ENCODE assay signal across 13 cellular contexts in the genomic region with DNA sequence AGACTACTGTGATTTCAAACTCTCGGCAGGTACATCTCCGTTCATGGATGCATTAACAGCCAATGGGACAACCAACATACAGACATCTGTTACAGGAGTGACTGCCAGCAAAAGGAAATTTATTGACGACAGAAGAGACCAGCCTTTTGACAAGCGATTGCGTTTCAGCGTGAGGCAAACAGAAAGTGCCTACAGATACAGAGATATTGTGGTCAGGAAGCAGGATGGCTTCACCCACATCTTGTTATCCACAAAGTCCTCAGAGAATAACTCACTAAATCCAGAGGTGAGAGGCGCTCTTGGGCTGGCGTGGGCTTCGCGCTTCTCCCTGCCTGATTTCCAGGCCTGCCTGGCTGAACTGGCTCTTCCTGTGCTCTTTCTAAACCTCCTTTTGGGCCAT.
DNase-seq lines count a peak whose midpoint lies in the region; ATAC-seq and TF ChIP-seq lines count a peak whose summit lies in the region.
"Had no signal": no experiment of that assay in that cellular context is flagged by ENCODE, and none has a peak within 500 bp of the region (broad histone marks: within the 10 kb centered on the region; RNA-seq: fewer than 3 reads in every experiment).

No MANE protein-coding gene starts in this region.

- peaks cover 29% of the 10 kb centered on the region; the same call in 1 of the 2 replicates for H4K20me1 ChIP-seq in IMR-90 (ENCODE audit: insufficient read depth, low read length)

- H3K4me3 Mint-ChIP-seq in activated naive CD8-positive, alpha-beta T cell treated with anti-CD3 and anti-CD28 coated beads, Interleukin-2, amount 10 ng/mL, durations not matched to agents 7 days and 5 days = peak overlapping the region; percentile 33
- peak overlapping the region in 1 of 2 donors; percentile 54 for H3K4me3 Mint-ChIP-seq in stimulated activated naive CD8-positive, alpha-beta T cell treated with anti-CD3 and anti-CD28 coated beads, Interleukin-15, amount 100 ng/mL, for 72 hours
- H3K4me3 Mint-ChIP-seq: neural progenitor cell had no signal

- 0 out of 2 replicates have a peak overlapping the region, but pooled peaks have one; percentile 14 for H2AK5ac ChIP-seq in IMR-90 (ENCODE audit: low read depth, low read length)

- H3K27me3 ChIP-seq in IMR-90 (ENCODE audit: control insufficient read depth, insufficient read depth, low read length) (no peaks in the 10 kb centered on the region), H7 (ENCODE audit: control insufficient read depth, insufficient read depth, low read length) (no peaks in the 10 kb centered on the region)
- H3K27me3 ChIP-seq: brain microvascular endothelial cell, neural progenitor cell had no signal

- CTCF ChIA-PET in IMR-90 (lab: Yijun Ruan, JAX) = interaction anchor here (0.7 kb wide), 1 partner anchor 170 kb away, joined by 3 read pairs; no protein-coding TSS in a partner anchor

- TF ChIP-seq RAD21 in IMR-90 (IDR thresholded peaks at IDR 0.05; ENCODE audit: low read length) = no peak

- no peak for ATAC-seq in IMR-90 (ENCODE audit: low read depth)
- peak; percentile 61 for ATAC-seq in activated naive CD8-positive, alpha-beta T cell treated with anti-CD3 and anti-CD28 coated beads, Interleukin-2, amount 10 ng/mL, durations not matched to agents 7 days and 5 days (ENCODE audit: low read depth)
- ATAC-seq in stimulated activated naive CD8-positive, alpha-beta T cell treated with anti-CD3 and anti-CD28 coated beads, Interleukin-15, amount 100 ng/mL, for 72 hours = peak; percentile 84
- ATAC-seq: left colon had no signal

- H3K36me3 Mint-ChIP-seq in activated naive CD8-positive, alpha-beta T cell treated with anti-CD3 and anti-CD28 coated beads, Interleukin-2, amount 10 ng/mL, durations not matched to agents 7 days and 5 days = peaks cover 12% of the 10 kb centered on the region

- in situ Hi-C loops in IMR-90 (cut with MboI; ENCODE audit: low sequenced_read_pairs) = loop anchor here (10.0 kb wide), 1 partner anchor 881 kb away; no protein-coding TSS in a partner anchor

- no peak overlapping the region for H3K14ac ChIP-seq in IMR-90 (replicated peaks; ENCODE audit: low read depth, low read length)

- H3K4me3 ChIP-seq in IMR-90 (ENCODE audit: insufficient read depth, low read depth, low read length) = no peak overlapping the region
- H3K4me3 ChIP-seq in H7 (ENCODE audit: insufficient read depth, low read depth, low read length) = no peak overlapping the region
- H3K4me3 ChIP-seq in lower leg skin (ENCODE audit: low read depth, poor library complexity, severe bottlenecking) = no peak overlapping the region
- H3K4me3 ChIP-seq: neural progenitor cell had no signal

- H3K56ac ChIP-seq in IMR-90 (ENCODE audit: extremely low read depth, insufficient read depth, low read length) = no peak overlapping the region

- H2BK5ac ChIP-seq in IMR-90 (ENCODE audit: low read depth, low read length, poor library complexity, severe bottlenecking) = no peak overlapping the region

- intact Hi-C loops in IMR-90 (cut with micrococcal nuclease) = no loop called here
- intact Hi-C loops in lower leg skin (cut with DNase I; ENCODE audit: low total_unique reads) = loop anchor here (10.0 kb wide), 1 partner anchor 881 kb away; no protein-coding TSS in a partner anchor

- H2BK15ac ChIP-seq in IMR-90 (ENCODE audit: low read depth, low read length) = no peak overlapping the region

- H3K27ac Mint-ChIP-seq in activated naive CD8-positive, alpha-beta T cell treated with anti-CD3 and anti-CD28 coated beads, Interleukin-2, amount 10 ng/mL, durations not matched to agents 7 days and 5 days = no peak overlapping the region
- peak overlapping the region; percentile 8 to 86 for H3K27ac Mint-ChIP-seq in stimulated activated naive CD8-positive, alpha-beta T cell treated with anti-CD3 and anti-CD28 coated beads, Interleukin-15, amount 100 ng/mL, for 72 hours
- H3K27ac Mint-ChIP-seq: neural progenitor cell had no signal

- H4K91ac ChIP-seq in IMR-90 (ENCODE audit: insufficient read depth, low read depth, low read length) = no peak overlapping the region

- peaks cover 36% of the 10 kb centered on the region for H3K4me1 Mint-ChIP-seq in activated naive CD8-positive, alpha-beta T cell treated with anti-CD3 and anti-CD28 coated beads, Interleukin-2, amount 10 ng/mL, durations not matched to agents 7 days and 5 days
- H3K4me1 Mint-ChIP-seq in stimulated activated naive CD8-positive, alpha-beta T cell treated with anti-CD3 and anti-CD28 coated beads, Interleukin-15, amount 100 ng/mL, for 72 hours = peaks cover 69% of the 10 kb centered on the region

- H2BK20ac ChIP-seq in IMR-90 (ENCODE audit: low read depth, low read length) = no peak overlapping the region

- dilution Hi-C loops in IMR-90 (cut with HindIII; ENCODE audit: low sequenced_read_pairs, unreplicated experiment) = no loop called here

- no peak overlapping the region for H4K5ac ChIP-seq in IMR-90 (ENCODE audit: low read depth, low read length)

- WGBS in IMR-90 (ENCODE audit: extremely low coverage in 2 of 2, insufficient read length in 1 of 2), 2 experiments = 80% methylated on average over 2 of the region's 10 CpGs; no CpG with 5 or more reads in 1 of the 2 experiments
- WGBS in lower leg skin, 2 donors = 87% methylated on average over 10 of the region's 10 CpGs

- no peaks in the 10 kb centered on the region; the same call in 1 of the 2 replicates for H3K36me3 ChIP-seq in IMR-90 (ENCODE audit: control insufficient read depth, insufficient read depth, low read length)
- H3K36me3 ChIP-seq in H7 (replicated peaks; ENCODE audit: control insufficient read depth, insufficient read depth, low read length) = no peaks in the 10 kb centered on the region

- no peaks in the 10 kb centered on the region for H3K9me3 Mint-ChIP-seq in activated naive CD8-positive, alpha-beta T cell treated with anti-CD3 and anti-CD28 coated beads, Interleukin-2, amount 10 ng/mL, durations not matched to agents 7 days and 5 days
- H3K9me3 Mint-ChIP-seq in stimulated activated naive CD8-positive, alpha-beta T cell treated with anti-CD3 and anti-CD28 coated beads, Interleukin-15, amount 100 ng/mL, for 72 hours = no peaks in the 10 kb centered on the region
- H3K9me3 Mint-ChIP-seq: neural progenitor cell had no signal

- H3K4me1 ChIP-seq in IMR-90 (ENCODE audit: control insufficient read depth, insufficient read depth, low read length) = peaks cover 7% of the 10 kb centered on the region; the same call in 1 of the 2 replicates

- TF ChIP-seq CTCF in IMR-90 (conservative IDR thresholded peaks at IDR 0.05; ENCODE audit: low read depth, low read length) (no peak), lower leg skin (IDR thresholded peaks at IDR 0.05) (no peak)

- TF ChIP-seq POLR2A in IMR-90 (IDR thresholded peaks at IDR 0.05; ENCODE audit: low read depth, low read length) = no peak
- no peak for TF ChIP-seq POLR2A in lower leg skin (IDR thresholded peaks at IDR 0.05)

- H3K4ac ChIP-seq in IMR-90 (ENCODE audit: low read depth, low read length) = no peak overlapping the region

- H2BK120ac ChIP-seq in IMR-90 (ENCODE audit: low read depth, low read length) = no peak overlapping the region

- no peak overlapping the region for H3K27ac ChIP-seq in IMR-90 (ENCODE audit: insufficient read depth, low read length)
- H3K27ac ChIP-seq: brain microvascular endothelial cell, KMS-11, neural progenitor cell had no signal

- H2AK9ac ChIP-seq in IMR-90 (replicated peaks; ENCODE audit: low read depth, low read length, poor library complexity) = no peak overlapping the region

- no peak overlapping the region for H3K9ac ChIP-seq in IMR-90 (ENCODE audit: low read depth, low read length)
- H3K9ac ChIP-seq: KMS-11, neural progenitor cell had no signal

- POLR2A ChIA-PET in IMR-90 (lab: Charles Lee; ENCODE audit: unreplicated experiment) = no interaction called here
- POLR2A ChIA-PET in activated naive CD8-positive, alpha-beta T cell treated with anti-CD3 and anti-CD28 coated beads, Interleukin-2, amount 10 ng/mL, durations not matched to agents 7 days and 5 days (lab: Charles Lee) = no interaction called here

- H3K4me2 ChIP-seq in IMR-90 (ENCODE audit: low read depth, low read length) = no peak overlapping the region
- H3K4me2 ChIP-seq: neural progenitor cell had no signal

- no peak overlapping the region for H2AFZ ChIP-seq in IMR-90 (replicated peaks; ENCODE audit: low read length, poor library complexity)
- H2AFZ ChIP-seq: neural progenitor cell had no signal

- peaks cover 24 to 43% of the 10 kb centered on the region in 2 experiments for H3K79me1 ChIP-seq in IMR-90 (ENCODE audit: low read depth in 1 of 2, low read length in 2 of 2)

- H3K18ac ChIP-seq in IMR-90 (ENCODE audit: low read depth, low read length) = no peak overlapping the region

- H3K9me1 ChIP-seq in IMR-90 (ENCODE audit: insufficient read depth, low read length) = peaks cover 23% of the 10 kb centered on the region

- H4K8ac ChIP-seq in IMR-90 (ENCODE audit: low read depth in 2 of 2, low read length in 2 of 2) = no peak overlapping the region

- no TSS peak for BruUV-seq in IMR-90 (replicated peaks; lab: Mats Ljungman, UMichigan)

- peak; percentile 15 for DNase-seq in stimulated activated CD4-positive, alpha-beta T cell treated with anti-CD3 and anti-CD28 coated beads, Interleukin-15, amount 100 ng/mL, for 24 hours
- DNase-seq in stimulated activated CD4-positive, alpha-beta T cell treated with anti-CD3 and anti-CD28 coated beads, Interleukin-12 subunit alpha, Interleukin-12 subunit beta, amount 100 ng/mL, for 4 hours = no peak
- DNase-seq in IMR-90 (no peak), H7 (no peak), SHP77 (lab: John Stamatoyannopoulos, UW) (no peak), lower leg skin (ENCODE audit: low spot score in 2 of 2) (no peak)
- no peak for DNase-seq in activated naive CD8-positive, alpha-beta T cell treated with anti-CD3 and anti-CD28 coated beads, Interleukin-2, amount 10 ng/mL, durations not matched to agents 7 days and 5 days
- DNase-seq in stimulated activated naive CD8-positive, alpha-beta T cell treated with anti-CD3 and anti-CD28 coated beads, Interleukin-15, amount 100 ng/mL, for 72 hours = peak in 1 of 2 donors; percentile 71
- DNase-seq: brain microvascular endothelial cell, left colon, NCI-H1930 had no signal

- no peak overlapping the region for H3K23ac ChIP-seq in IMR-90 (ENCODE audit: low read depth, low read length)

- no peaks in the 10 kb centered on the region for H3K27me3 Mint-ChIP-seq in activated naive CD8-positive, alpha-beta T cell treated with anti-CD3 and anti-CD28 coated beads, Interleukin-2, amount 10 ng/mL, durations not matched to agents 7 days and 5 days
- H3K27me3 Mint-ChIP-seq in stimulated activated naive CD8-positive, alpha-beta T cell treated with anti-CD3 and anti-CD28 coated beads, Interleukin-15, amount 100 ng/mL, for 72 hours = no peaks in the 10 kb centered on the region

- H3K9me3 ChIP-seq in IMR-90 (ENCODE audit: control insufficient read depth, insufficient read depth, low read length) = no peaks in the 10 kb centered on the region

TF ChIP-seq in IMR-90, 13 proteins besides CTCF, POLR2A, EP300 and RAD21 (continues in another document):
- TF ChIP-seq CHD1 (IDR thresholded peaks at IDR 0.05; ENCODE audit: low read depth, low read length) (no peak), BHLHE40 (IDR thresholded peaks at IDR 0.05; ENCODE audit: low read depth, low read length) (no peak), RCOR1 (IDR thresholded peaks at IDR 0.05; ENCODE audit: insufficient replicate concordance, low read length) (no peak), CEBPB (IDR thresholded peaks at IDR 0.05; ENCODE audit: low read depth, low read length) (no peak), MAFK (IDR thresholded peaks at IDR 0.05; ENCODE audit: low read depth, low read length) (no peak)
